Comparison of ENCODE assay signal across 8 cellular contexts in the genomic region with DNA sequence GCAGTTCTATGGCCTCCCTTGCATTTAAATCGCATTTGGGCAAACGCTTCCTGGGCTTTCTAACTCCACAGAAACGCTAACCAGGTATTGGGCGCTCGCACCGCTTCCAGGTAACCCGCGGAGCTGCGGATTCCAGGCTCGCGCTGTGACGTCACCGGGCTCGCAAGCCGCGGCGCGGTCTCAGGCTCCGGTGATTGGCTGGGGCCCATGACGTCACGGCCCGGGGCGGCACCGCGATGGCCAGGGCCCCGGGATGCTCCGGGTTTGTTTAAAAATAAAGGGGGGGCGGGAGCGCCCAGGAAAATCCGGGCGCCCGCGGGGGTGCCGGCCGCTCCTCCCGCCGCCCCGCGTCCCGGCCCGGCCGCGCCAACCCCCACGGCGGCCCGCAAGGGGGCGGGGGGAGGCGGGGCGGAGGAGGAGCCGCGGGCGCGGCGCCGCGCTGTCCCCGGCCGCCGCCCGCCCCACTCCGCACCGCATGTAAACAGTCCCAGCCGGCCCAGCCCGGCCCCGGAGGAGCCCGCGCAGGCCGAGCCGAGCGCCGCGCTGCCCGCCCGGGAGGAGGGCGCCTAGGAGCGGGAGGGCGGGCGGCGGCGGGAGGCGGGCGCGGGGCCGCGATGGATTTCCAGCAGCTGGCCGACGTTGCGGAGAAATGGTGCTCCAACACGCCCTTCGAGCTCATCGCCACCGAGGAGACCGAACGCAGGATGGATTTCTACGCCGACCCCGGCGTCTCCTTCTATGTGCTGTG. TPM values are rescaled to one million over a fixed set of nuclear protein-coding genes. Genes with fewer than 3 reads are reported as not detected.
DNase-seq lines count a peak whose midpoint lies in the region; ATAC-seq and TF ChIP-seq lines count a peak whose summit lies in the region.

TSS of gene MTURN (plus strand) at position 464 of the 748 bp plus-strand sequence. CDS start at position 615, 151 bp downstream.

- H3K4me1 ChIP-seq in heart left ventricle (peaks cover 0 to 38% (median 8%) of the 10 kb centered on the region in 12 donors), parathyroid adenoma (peaks cover 2% of the 10 kb centered on the region), thymus (ENCODE audit: control insufficient read depth, insufficient read depth, low read length) (peaks cover 6% of the 10 kb centered on the region)

- no peaks in the 10 kb centered on the region for H3K27me3 ChIP-seq in heart left ventricle
- H3K27me3 ChIP-seq in parathyroid adenoma (ENCODE audit: control insufficient read depth, insufficient read depth, low read length) = no peaks in the 10 kb centered on the region
- H3K27me3 ChIP-seq in thymus (ENCODE audit: control insufficient read depth, insufficient read depth) = peaks cover 7% of the 10 kb centered on the region

- POLR2A ChIA-PET in GM10248 (lab: Yijun Ruan, JAX) = interaction anchor here (0.5 kb wide), 1 partner anchor 784 kb away, joined by 8 read pairs; no protein-coding TSS in a partner anchor

- H3K9ac ChIP-seq in parathyroid adenoma = peak within 1 kb of the TSS; percentile 33

- H3K27ac ChIP-seq in adipose tissue (ENCODE audit: low read depth, low read length) (peak within 1 kb of the TSS; percentile 35), heart left ventricle (peak within 1 kb of the TSS; percentile 79 to 96 (median 90)), parathyroid adenoma (peak within 1 kb of the TSS; percentile 74), thymus (ENCODE audit: low read depth) (peak within 1 kb of the TSS; percentile 59)

- intact Hi-C loops in heart left ventricle (cut with DNase I) = loop anchor here in 2 of 10 donors (2.0 to 5.0 kb wide), 2 partner anchors 108 to 343 kb away; partner anchors contain the start of genes FKBP14 (in 1 of the 2) and NOD1 (in 1 of the 2)

- TF ChIP-seq CTCF in GM10248 (IDR thresholded peaks at IDR 0.05; ENCODE audit: control extremely low read depth, extremely low read depth, low read depth, missing control alignments) (no peak), heart left ventricle (IDR thresholded peaks at IDR 0.05) (no peak), parathyroid adenoma (IDR thresholded peaks at IDR 0.05) (no peak)

- ATAC-seq in HG02642 (IDR thresholded peaks at IDR 0.05; ENCODE audit: poor library complexity, unreplicated experiment) = peak; percentile 88
- peak; percentile 77 to 89 (median 86) for ATAC-seq in heart left ventricle

- no peaks in the 10 kb centered on the region for H3K36me3 ChIP-seq in heart left ventricle
- no peaks in the 10 kb centered on the region for H3K36me3 ChIP-seq in parathyroid adenoma (ENCODE audit: control insufficient read depth, insufficient read depth, low read length)
- H3K36me3 ChIP-seq in thymus (ENCODE audit: control insufficient read depth, insufficient read depth) = no peaks in the 10 kb centered on the region

- H3K4me2 ChIP-seq in parathyroid adenoma (ENCODE audit: low read length) = peak within 1 kb of the TSS; percentile 96

- peak within 1 kb of the TSS; percentile 99 for H2AFZ ChIP-seq in parathyroid adenoma

- DNase-seq in GM10248 (ENCODE audit: extremely low spot score) = peak; percentile 95
- peak; percentile 92 for DNase-seq in NCI-H1105 (lab: John Stamatoyannopoulos, UW)
- peak; percentile 88 for DNase-seq in T follicular helper cell (ENCODE audit: low read depth)
- DNase-seq in heart left ventricle = peak; percentile 89 to 94 (median 91)

- H3K9me3 ChIP-seq in heart left ventricle (no peaks in the 10 kb centered on the region), parathyroid adenoma (ENCODE audit: control insufficient read depth, low read length) (no peaks in the 10 kb centered on the region), thymus (ENCODE audit: control insufficient read depth) (no peaks in the 10 kb centered on the region)

- CTCF ChIA-PET in GM10248 (lab: Yijun Ruan, JAX) = interaction anchor here (0.9 to 1.5 kb wide), 4 partner anchors 12 to 44 kb away, joined by 3 to 4 read pairs (median 3); no protein-coding TSS in a partner anchor

- H3K4me3 ChIP-seq in heart left ventricle = peak within 1 kb of the TSS; percentile 70 to 99 (median 96)
- peak within 1 kb of the TSS; percentile 69 for H3K4me3 ChIP-seq in parathyroid adenoma (ENCODE audit: low read depth, low read length)
- H3K4me3 ChIP-seq in thymus (ENCODE audit: low read length) = peak within 1 kb of the TSS; percentile 84

- WGBS in adipose tissue, 3 donors = 0 to 1% (median 0%) methylated on average over 74 to 98 of the region's 98 CpGs
- 0% methylated on average over 22 to 98 of the region's 98 CpGs for WGBS in heart left ventricle, 4 donors
- under 1% methylated on average over 98 of the region's 98 CpGs for WGBS in thymus

- peaks cover 7% of the 10 kb centered on the region for H3K79me2 ChIP-seq in parathyroid adenoma

- peak in 1 of 2 donors; percentile 48 for TF ChIP-seq POLR2A in heart left ventricle (IDR thresholded peaks at IDR 0.05)

RNA-seq across cellular contexts. Expression of gene MTURN, which starts in this region (rescaled TPM):
- 100 to 1,000 TPM in 1 of 3 donors, 10 to 100 TPM in 1, 1 to 10 TPM in 1; 9.3 to 111 (median 72.0) TPM for polyA plus RNA-seq in adipose tissue
- 10 to 100 TPM; 16.7 to 45.2 (median 21.6) TPM for total RNA-seq in heart left ventricle
- 10 to 100 TPM in 1 of 2 donors, 1 to 10 TPM in 1; 7.7 to 11.1 TPM for polyA plus RNA-seq in heart left ventricle
- polyA plus RNA-seq in thymus = 18.9 TPM

Comparison
In these comparisons a context has a peak if more than half of its experiments do, and no peak if none do; other contexts are left out.
1. Peak in every context shown above with its lines: DNase-seq, ATAC-seq, H3K4me3 ChIP-seq and H3K27ac ChIP-seq.
2. H3K27ac ChIP-seq: peak in every context shown above with its lines; median percentile 90 in heart left ventricle; 74 in parathyroid adenoma; 59 in thymus; 35 in adipose tissue.